ENCODE assay signal across 2 cellular contexts in the genomic region with DNA sequence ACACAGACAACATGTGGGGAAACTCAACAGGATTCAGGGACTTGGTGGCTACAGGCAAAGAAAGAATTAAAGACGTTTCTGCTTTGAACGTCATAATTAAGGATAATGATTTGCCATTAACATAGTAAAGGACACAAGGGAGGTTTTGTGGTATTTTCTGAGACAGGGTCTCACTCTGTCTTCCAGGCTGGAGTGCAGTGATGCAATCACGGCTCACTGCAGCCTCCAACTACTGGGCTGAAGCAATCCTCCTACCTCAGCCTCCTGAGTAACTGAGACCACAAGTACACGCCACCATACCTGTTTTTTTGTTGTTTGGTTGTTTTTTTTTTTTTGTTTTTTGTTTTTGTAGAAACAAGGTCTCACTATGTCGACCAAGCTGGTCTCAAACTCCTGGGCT.
TF ChIP-seq lines count a peak whose summit lies in the region.

No MANE protein-coding gene starts in this region.

TF ChIP-seq in HepG2, 621 proteins besides CTCF, POLR2A, EP300 and RAD21 (continued from another document):
- TF ChIP-seq ZNF17 (CRISPR knock-in tag; IDR thresholded peaks at IDR 0.05): no peak
TF ChIP-seq in HepG2: peak in this region for 1.

TF ChIP-seq in GM12878, 131 proteins besides CTCF, POLR2A, EP300 and RAD21 (continued from another document):
- no peak for TF ChIP-seq KDM1A (IDR thresholded peaks at IDR 0.05; ENCODE audit: borderline replicate concordance)
- no peak for TF ChIP-seq SREBF2 (IDR thresholded peaks at IDR 0.05; ENCODE audit: low read length)
- no peak for TF ChIP-seq CREM (IDR thresholded peaks at IDR 0.05; ENCODE audit: low read depth)
- no peak for TF ChIP-seq ZBED1 (IDR thresholded peaks at IDR 0.05; ENCODE audit: borderline replicate concordance)
- TF ChIP-seq, protein P1, sequence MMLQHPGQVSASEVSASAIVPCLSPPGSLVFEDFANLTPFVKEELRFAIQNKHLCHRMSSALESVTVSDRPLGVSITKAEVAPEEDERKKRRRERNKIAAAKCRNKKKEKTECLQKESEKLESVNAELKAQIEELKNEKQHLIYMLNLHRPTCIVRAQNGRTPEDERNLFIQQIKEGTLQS (IDR thresholded peaks at IDR 0.05; ENCODE audit: borderline replicate concordance, extremely low read depth, low read depth, low read length): no peak
